ENCODE assay signal across 14 cellular contexts in genomic region chr2:101153077-101153707, GRCh38. TPM values are rescaled to one million over a fixed set of nuclear protein-coding genes. Genes with fewer than 3 reads are reported as not detected.
DNase-seq lines count a peak whose midpoint lies in the region; ATAC-seq and TF ChIP-seq lines count a peak whose summit lies in the region.
"Had no signal": no experiment of that assay in that cellular context is flagged by ENCODE, and none has a peak within 500 bp of the region (broad histone marks: within the 10 kb centered on the region; RNA-seq: fewer than 3 reads in every experiment).

No MANE protein-coding gene starts in this region.

- CTCF ChIA-PET in PC-3 (lab: Charles Lee) = interaction anchor here (0.6 to 1.4 kb wide), 6 partner anchors 43 to 141 kb away, joined by 3 to 9 read pairs (median 4); no protein-coding TSS in a partner anchor

- H3K27me3 Mint-ChIP-seq in type B pancreatic cell = peaks cover 21% of the 10 kb centered on the region
- peaks cover 55% of the 10 kb centered on the region for H3K27me3 Mint-ChIP-seq in T-helper 2 cell treated with Interferon-gamma antibody and Interleukin-4, amounts not matched to agents 5 μg/mL and 100 μg/mL, for 36 hours (ENCODE audit: low read depth)

- H3K36me3 ChIP-seq in heart right ventricle (no peaks in the 10 kb centered on the region), PC-3 (ENCODE audit: low read depth, low read length) (no peaks in the 10 kb centered on the region), iPS-15b (ENCODE audit: control insufficient read depth, insufficient read depth, low read length) (no peaks in the 10 kb centered on the region)
- H3K36me3 ChIP-seq: tibial artery had no signal

- no peaks in the 10 kb centered on the region for H3K27me3 ChIP-seq in heart right ventricle
- H3K27me3 ChIP-seq in PC-3 (ENCODE audit: low read length) = no peaks in the 10 kb centered on the region
- H3K27me3 ChIP-seq in iPS-15b (ENCODE audit: control insufficient read depth, insufficient read depth, low read length) = peaks cover 8% of the 10 kb centered on the region
- H3K27me3 ChIP-seq: tibial artery had no signal

- H3K4me3 ChIP-seq in heart right ventricle (peak overlapping the region in 2 of 10 donors; percentile 81 to 99), PC-3 (ENCODE audit: low read length) (peak overlapping the region; percentile 71; the same call in 1 of the 2 replicates), iPS-15b (ENCODE audit: low read depth, low read length) (peak overlapping the region; percentile 83)

- no peak overlapping the region for H2AFZ ChIP-seq in PC-3 (ENCODE audit: low read length)

- peaks cover 49% of the 10 kb centered on the region for H3K4me1 Mint-ChIP-seq in type B pancreatic cell (ENCODE audit: unreplicated experiment)
- peaks cover 12% of the 10 kb centered on the region for H3K4me1 Mint-ChIP-seq in T-helper 2 cell treated with Interferon-gamma antibody and Interleukin-4, amounts not matched to agents 5 μg/mL and 100 μg/mL, for 36 hours (ENCODE audit: low read depth)

- BruUV-seq in PC-3 (replicated peaks; lab: Mats Ljungman, UMichigan) = no TSS peak

- no peak for DNase-seq in heart right ventricle
- no peak for DNase-seq in left cardiac atrium
- no peak for DNase-seq in PC-3
- DNase-seq in type B pancreatic cell (ENCODE audit: extremely low spot score, unreplicated experiment) = no peak
- no peak for DNase-seq in DMS153 (lab: John Stamatoyannopoulos, UW)
- DNase-seq in SKM-1 treated with dmso at 0.1 percent for 144 hours (lab: John Stamatoyannopoulos, UW; ENCODE audit: unreplicated experiment) = no peak
- DNase-seq in T-helper 2 cell treated with Interferon-gamma antibody and Interleukin-4, amounts not matched to agents 5 μg/mL and 100 μg/mL, for 36 hours (ENCODE audit: low spot score) = no peak
- DNase-seq: activated naive CD4-positive, alpha-beta T cell treated with anti-CD3 and anti-CD28 coated beads, Interleukin-2, amount 10 ng/mL, durations not matched to agents 7 days and 5 days; stimulated activated CD4-positive, alpha-beta T cell treated with anti-CD3 and anti-CD28 coated beads, Interleukin-4, amount 100 ng/mL, for 4 hours had no signal

- intact Hi-C loops in heart right ventricle (cut with DNase I) (loop anchor here (2.0 to 10.0 kb wide), 14 partner anchors 41 to 548 kb away; partner anchors contain the start of genes CNOT11 (in 1 of the 10) and RPL31 (in 1 of the 10)), left cardiac atrium (cut with DNase I) (loop anchor here (2.0 to 5.0 kb wide), 4 partner anchors 116 to 141 kb away; no protein-coding TSS in a partner anchor), PC-3 (cut with micrococcal nuclease) (loop anchor here (2.0 kb wide), 1 partner anchor 52 kb away; no protein-coding TSS in a partner anchor)

- H3K4me2 ChIP-seq in PC-3 (ENCODE audit: low read length) = peak overlapping the region; percentile 85

- peaks cover 25% of the 10 kb centered on the region for H4K20me1 ChIP-seq in PC-3 (ENCODE audit: low read length)

- no peak for ATAC-seq in heart right ventricle
- ATAC-seq in left cardiac atrium = no peak
- ATAC-seq in PC-3 = no peak

- H3K9me3 Mint-ChIP-seq in type B pancreatic cell = no peaks in the 10 kb centered on the region
- no peaks in the 10 kb centered on the region for H3K9me3 Mint-ChIP-seq in T-helper 2 cell treated with Interferon-gamma antibody and Interleukin-4, amounts not matched to agents 5 μg/mL and 100 μg/mL, for 36 hours
- H3K9me3 Mint-ChIP-seq: activated naive CD4-positive, alpha-beta T cell treated with anti-CD3 and anti-CD28 coated beads, Interleukin-2, amount 10 ng/mL, durations not matched to agents 7 days and 5 days; effector memory CD8-positive, alpha-beta T cell; natural killer cell; T-helper 1 cell treated with Interleukin-12 subunit alpha and Interleukin-12 subunit beta and Interleukin-4 antibody, amounts not matched to agents 30 μg/mL and 1 μg/mL, for 36 hours had no signal

- no peaks in the 10 kb centered on the region for H3F3A ChIP-seq in PC-3 (ENCODE audit: low read length, unreplicated experiment)

- H3K9me3 ChIP-seq in heart right ventricle = no peaks in the 10 kb centered on the region
- H3K9me3 ChIP-seq in PC-3 (ENCODE audit: low read length) = no peaks in the 10 kb centered on the region
- no peaks in the 10 kb centered on the region for H3K9me3 ChIP-seq in iPS-15b (ENCODE audit: control insufficient read depth, insufficient read depth, low read length)
- H3K9me3 ChIP-seq: tibial artery had no signal

- WGBS in heart right ventricle, 2 donors = 80 to 84% methylated on average over 9 of the region's 9 CpGs

- POLR2A ChIA-PET in PC-3 (lab: Charles Lee; ENCODE audit: unreplicated experiment) = no interaction called here

- peaks cover 7 to 59% (median 53%) of the 10 kb centered on the region in 9 donors for H3K4me1 ChIP-seq in heart right ventricle
- peaks cover 31% of the 10 kb centered on the region for H3K4me1 ChIP-seq in PC-3 (ENCODE audit: insufficient read depth, low read length)
- peaks cover 18% of the 10 kb centered on the region for H3K4me1 ChIP-seq in iPS-15b (ENCODE audit: control insufficient read depth, insufficient read depth, low read length)

- H3K27ac Mint-ChIP-seq in type B pancreatic cell = no peak overlapping the region
- H3K27ac Mint-ChIP-seq in T-helper 2 cell treated with Interferon-gamma antibody and Interleukin-4, amounts not matched to agents 5 μg/mL and 100 μg/mL, for 36 hours = no peak overlapping the region
- H3K27ac Mint-ChIP-seq: activated naive CD4-positive, alpha-beta T cell treated with anti-CD3 and anti-CD28 coated beads, Interleukin-2, amount 10 ng/mL, durations not matched to agents 7 days and 5 days; T-helper 1 cell treated with Interleukin-12 subunit alpha and Interleukin-12 subunit beta and Interleukin-4 antibody, amounts not matched to agents 30 μg/mL and 1 μg/mL, for 36 hours had no signal

- H3K9ac ChIP-seq in PC-3 (ENCODE audit: low read length) (no peak overlapping the region), iPS-15b (ENCODE audit: low read depth, low read length) (no peak overlapping the region)

- TF ChIP-seq CTCF in heart right ventricle (IDR thresholded peaks at IDR 0.05) (peak in 1 of 9 donors; percentile 4), PC-3 (conservative IDR thresholded peaks at IDR 0.05; ENCODE audit: low read depth, low read length) (no peak; the same call in 1 of the 2 replicates), type B pancreatic cell (conservative IDR thresholded peaks at IDR 0.05) (no peak)

- H3K27ac ChIP-seq in heart right ventricle (peak overlapping the region in 7 of 10 donors; percentile 41 to 96 (median 91)), PC-3 (ENCODE audit: low read length) (no peak overlapping the region)

- no peaks in the 10 kb centered on the region for H3K36me3 Mint-ChIP-seq in type B pancreatic cell
- H3K36me3 Mint-ChIP-seq in T-helper 2 cell treated with Interferon-gamma antibody and Interleukin-4, amounts not matched to agents 5 μg/mL and 100 μg/mL, for 36 hours (ENCODE audit: low read depth) = no peaks in the 10 kb centered on the region
- H3K36me3 Mint-ChIP-seq: activated naive CD4-positive, alpha-beta T cell treated with anti-CD3 and anti-CD28 coated beads, Interleukin-2, amount 10 ng/mL, durations not matched to agents 7 days and 5 days; natural killer cell had no signal

- no peaks in the 10 kb centered on the region for H3K9me2 ChIP-seq in PC-3 (replicated peaks; ENCODE audit: low read length)

- H3K79me2 ChIP-seq in PC-3 (ENCODE audit: low read length) = peaks cover 26% of the 10 kb centered on the region

- peak overlapping the region; percentile 86 for H3K4me3 Mint-ChIP-seq in type B pancreatic cell
- H3K4me3 Mint-ChIP-seq in T-helper 2 cell treated with Interferon-gamma antibody and Interleukin-4, amounts not matched to agents 5 μg/mL and 100 μg/mL, for 36 hours = no peak overlapping the region

RNA-seq across cellular contexts. Expression of gene TBC1D8, which starts 2.0 kb away (rescaled TPM):
- 10 to 100 TPM; 42.6 to 69.5 (median 55.8) TPM for total RNA-seq in heart right ventricle
- polyA plus RNA-seq in heart right ventricle = 10 to 100 TPM; 24.0 to 41.6 TPM
- total RNA-seq in left cardiac atrium = 10 to 100 TPM; 33.4 to 41.2 TPM
- 39.7 and 41.7 TPM in 2 replicates for total RNA-seq in PC-3 (2014; rRNA removed)
- total RNA-seq in type B pancreatic cell (ENCODE audit: low replicate concordance) = 16.1 and 20.1 TPM in 2 replicates
